Comparison of ENCODE assay signal across 8 cellular contexts in genomic region chr14:52553671-52554575, GRCh38. TPM values are rescaled to one million over a fixed set of nuclear protein-coding genes. Genes with fewer than 3 reads are reported as not detected.
DNase-seq lines count a peak whose midpoint lies in the region; ATAC-seq and TF ChIP-seq lines count a peak whose summit lies in the region.

No MANE protein-coding gene starts in this region.

- peaks cover 41% of the 10 kb centered on the region for H3K27me3 Mint-ChIP-seq in activated CD4-positive, alpha-beta T cell treated with anti-CD3 and anti-CD28 coated beads, Interleukin-2, amount 10 ng/mL, durations not matched to agents 24 days and 14 days

- H3K4me3 ChIP-seq in choroid plexus epithelial cell (ENCODE audit: low read depth, low read length) (peak overlapping the region; percentile 58), kidney epithelial cell (ENCODE audit: low read depth, low read length) (peak overlapping the region; percentile 76)

- ATAC-seq in GM19463 (IDR thresholded peaks at IDR 0.05; ENCODE audit: unreplicated experiment) = no peak

- DNase-seq in A172 (ENCODE audit: low spot score) (peak; percentile 61), H4 (ENCODE audit: low spot score) (peak; percentile 86), NCI-H345 treated with DMSO at 0.1 percent for 48 hours (lab: John Stamatoyannopoulos, UW; ENCODE audit: unreplicated experiment) (peak; percentile 79), choroid plexus epithelial cell (ENCODE audit: low read depth) (peak; percentile 94), kidney epithelial cell (ENCODE audit: low read depth) (peak; percentile 68)
- peak; percentile 90 for DNase-seq in activated CD4-positive, alpha-beta T cell treated with anti-CD3 and anti-CD28 coated beads, Interleukin-2, amount 10 ng/mL, durations not matched to agents 24 days and 14 days
- DNase-seq in stimulated activated CD4-positive, alpha-beta T cell treated with anti-CD3 and anti-CD28 coated beads, Interleukin-12 subunit alpha, Interleukin-12 subunit beta, amount 100 ng/mL, for 24 hours (ENCODE audit: low read depth in 2 of 2) = peak; percentile 44 to 70

- peak overlapping the region; percentile 72 for H3K27ac Mint-ChIP-seq in activated CD4-positive, alpha-beta T cell treated with anti-CD3 and anti-CD28 coated beads, Interleukin-2, amount 10 ng/mL, durations not matched to agents 24 days and 14 days

- H3K4me1 Mint-ChIP-seq in activated CD4-positive, alpha-beta T cell treated with anti-CD3 and anti-CD28 coated beads, Interleukin-2, amount 10 ng/mL, durations not matched to agents 24 days and 14 days = peaks cover 25% of the 10 kb centered on the region

- TF ChIP-seq CTCF in choroid plexus epithelial cell (conservative IDR thresholded peaks at IDR 0.05; ENCODE audit: low read depth, low read length) = no peak
- no peak for TF ChIP-seq CTCF in kidney epithelial cell (IDR thresholded peaks at IDR 0.05; ENCODE audit: insufficient read depth, low read length, poor library complexity, severe bottlenecking)

- no peaks in the 10 kb centered on the region for H3K27me3 ChIP-seq in kidney epithelial cell (ENCODE audit: control insufficient read depth, insufficient read depth, low read length)

- H3K36me3 Mint-ChIP-seq in activated CD4-positive, alpha-beta T cell treated with anti-CD3 and anti-CD28 coated beads, Interleukin-2, amount 10 ng/mL, durations not matched to agents 24 days and 14 days (ENCODE audit: low read depth) = peaks cover 3% of the 10 kb centered on the region

- H3K36me3 ChIP-seq in kidney epithelial cell (ENCODE audit: control insufficient read depth, insufficient read depth, low read length) = no peaks in the 10 kb centered on the region

- intact Hi-C loops in activated CD4-positive, alpha-beta T cell treated with anti-CD3 and anti-CD28 coated beads, Interleukin-2, amount 10 ng/mL, durations not matched to agents 24 days and 14 days (cut with micrococcal nuclease) = loop anchor here (2.0 to 10.0 kb wide), 7 partner anchors 88 to 1459 kb away; partner anchors contain the start of genes FRMD6, PTGER2, RTRAF and TRIM9

- H3K9me3 Mint-ChIP-seq in activated CD4-positive, alpha-beta T cell treated with anti-CD3 and anti-CD28 coated beads, Interleukin-2, amount 10 ng/mL, durations not matched to agents 24 days and 14 days = no peaks in the 10 kb centered on the region

- H3K4me3 Mint-ChIP-seq in activated CD4-positive, alpha-beta T cell treated with anti-CD3 and anti-CD28 coated beads, Interleukin-2, amount 10 ng/mL, durations not matched to agents 24 days and 14 days = peak overlapping the region; percentile 93

RNA-seq across cellular contexts. Expression of gene GPR137C, which starts 1.3 kb away (rescaled TPM):
- total RNA-seq in A172 (2014; rRNA removed; shearing (Covaris generic)) = 0.76 and 0.91 TPM in 2 replicates
- total RNA-seq in H4 (2014; rRNA removed; shearing (Covaris generic)) = 0.49 and 0.89 TPM in 2 replicates
- 0.07 and 0.24 TPM in 2 replicates for total RNA-seq in activated CD4-positive, alpha-beta T cell treated with anti-CD3 and anti-CD28 coated beads, Interleukin-2, amount 10 ng/mL, durations not matched to agents 24 days and 14 days
- 0.46 and 1.3 TPM in 2 replicates for total RNA-seq in kidney epithelial cell

RNA-seq across cellular contexts. Expression of gene TXNDC16, which starts 1.6 kb away (rescaled TPM):
- 4.5 and 5.4 TPM in 2 replicates for total RNA-seq in A172 (2014; rRNA removed; shearing (Covaris generic))
- 3.9 and 5.0 TPM in 2 replicates for total RNA-seq in H4 (2014; rRNA removed; shearing (Covaris generic))
- total RNA-seq in activated CD4-positive, alpha-beta T cell treated with anti-CD3 and anti-CD28 coated beads, Interleukin-2, amount 10 ng/mL, durations not matched to agents 24 days and 14 days = 4.7 and 6.2 TPM in 2 replicates
- total RNA-seq in kidney epithelial cell = 2.1 and 3.2 TPM in 2 replicates
